Comparison of ENCODE assay signal across 7 cellular contexts in genomic region chr1:206374714-206375113, GRCh38.
DNase-seq lines count a peak whose midpoint lies in the region; ATAC-seq, FAIRE-seq and TF ChIP-seq lines count a peak whose summit lies in the region.
"Not testable (repeated sequence)": the region's sequence is repeated elsewhere in the genome, so short reads cannot be mapped to it uniquely, and the experiment has no call there.

No MANE protein-coding gene starts in this region.

- H3K14ac ChIP-seq in IMR-90 (replicated peaks; ENCODE audit: low read depth, low read length): not testable (repeated sequence)

- not testable (repeated sequence) for FAIRE-seq in pancreas (lab: Jason Lieb, UNC)

- H3K9me3 ChIP-seq in IMR-90 (ENCODE audit: control insufficient read depth, insufficient read depth, low read length); mucosa of descending colon; pancreas; upper lobe of right lung: not testable (repeated sequence)

- not testable (repeated sequence) for H3K4me3 ChIP-seq in IMR-90 (ENCODE audit: insufficient read depth, low read depth, low read length); mucosa of descending colon; pancreas; upper lobe of right lung

- not testable (repeated sequence) for H4K20me1 ChIP-seq in IMR-90 (ENCODE audit: insufficient read depth, low read length)

- dilution Hi-C loops in IMR-90 (cut with HindIII; ENCODE audit: low sequenced_read_pairs, unreplicated experiment): not testable (repeated sequence)

- H3K9me1 ChIP-seq in IMR-90 (ENCODE audit: insufficient read depth, low read length): not testable (repeated sequence)

- not testable (repeated sequence) for H3K36me3 ChIP-seq in IMR-90 (ENCODE audit: control insufficient read depth, insufficient read depth, low read length); mucosa of descending colon (ENCODE audit: low read depth); pancreas; upper lobe of right lung

- no CpG with 5 or more reads among the region's 5 CpGs for WGBS in IMR-90 (ENCODE audit: extremely low coverage in 2 of 2, insufficient read length in 1 of 2), 2 experiments
- no CpG with 5 or more reads among the region's 5 CpGs for WGBS in pancreas, 2 donors

- not testable (repeated sequence) for H4K8ac ChIP-seq in IMR-90 (ENCODE audit: low read depth in 2 of 2, low read length in 2 of 2)

- not testable (repeated sequence) for H2BK120ac ChIP-seq in IMR-90 (ENCODE audit: low read depth, low read length)

- not testable (repeated sequence) for TF ChIP-seq POLR2A in IMR-90 (IDR thresholded peaks at IDR 0.05; ENCODE audit: low read depth, low read length)

- POLR2A ChIA-PET in IMR-90 (lab: Charles Lee; ENCODE audit: unreplicated experiment): not testable (repeated sequence)

- not testable (repeated sequence) for BruUV-seq in IMR-90 (replicated peaks; lab: Mats Ljungman, UMichigan)

- TF ChIP-seq RAD21 in IMR-90 (IDR thresholded peaks at IDR 0.05; ENCODE audit: low read length): not testable (repeated sequence)

- H3K36me3 Mint-ChIP-seq in brain: peaks cover 15% of the 10 kb centered on the region

- not testable (repeated sequence) for H2BK20ac ChIP-seq in IMR-90 (ENCODE audit: low read depth, low read length)

- in situ Hi-C loops in IMR-90 (cut with MboI; ENCODE audit: low sequenced_read_pairs): not testable (repeated sequence)

- not testable (repeated sequence) for H3K56ac ChIP-seq in IMR-90 (ENCODE audit: extremely low read depth, insufficient read depth, low read length)

- not testable (repeated sequence) for H3K18ac ChIP-seq in IMR-90 (ENCODE audit: low read depth, low read length)

- H2BK5ac ChIP-seq in IMR-90 (ENCODE audit: low read depth, low read length, poor library complexity, severe bottlenecking): not testable (repeated sequence)

- not testable (repeated sequence) for H2BK15ac ChIP-seq in IMR-90 (ENCODE audit: low read depth, low read length)

- 0 out of 2 replicates have a peak, but pooled peaks have one; percentile 32 for ATAC-seq in IMR-90 (ENCODE audit: low read depth)
- ATAC-seq in Right ventricle myocardium superior (ENCODE audit: poor library complexity): peak; percentile 83
- ATAC-seq in left lobe of liver: peak; percentile 31
- ATAC-seq in mucosa of descending colon: peak; percentile 18
- ATAC-seq in pancreas: peak in 3 of 4 donors; percentile 36 to 76 (median 74)
- ATAC-seq in upper lobe of right lung: peak; percentile 81

- H4K91ac ChIP-seq in IMR-90 (ENCODE audit: insufficient read depth, low read depth, low read length): not testable (repeated sequence)

- not testable (repeated sequence) for H2AK5ac ChIP-seq in IMR-90 (ENCODE audit: low read depth, low read length)

- H3K27ac Mint-ChIP-seq in brain: peak overlapping the region in 3 of 5 experiments; percentile 77 to 88 (median 85)

- H3K27ac ChIP-seq in IMR-90 (ENCODE audit: insufficient read depth, low read length); pancreas; upper lobe of right lung: not testable (repeated sequence)

- not testable (repeated sequence) for H3K4me1 ChIP-seq in IMR-90 (ENCODE audit: control insufficient read depth, insufficient read depth, low read length); mucosa of descending colon (ENCODE audit: low read depth); pancreas; upper lobe of right lung

- H3K79me1 ChIP-seq in IMR-90 (ENCODE audit: low read depth in 1 of 2, low read length in 2 of 2): not testable (repeated sequence)

- intact Hi-C loops in IMR-90 (cut with micrococcal nuclease); Right ventricle myocardium superior (cut with DNase I); mucosa of descending colon (cut with DNase I, micrococcal nuclease); pancreas (cut with DNase I); upper lobe of right lung (cut with DNase I): not testable (repeated sequence)

- not testable (repeated sequence) for TF ChIP-seq CTCF in IMR-90 (conservative IDR thresholded peaks at IDR 0.05; ENCODE audit: low read depth, low read length); brain (conservative IDR thresholded peaks at IDR 0.05); mucosa of descending colon (IDR thresholded peaks at IDR 0.05); pancreas (IDR thresholded peaks at IDR 0.05); upper lobe of right lung (IDR thresholded peaks at IDR 0.05)

- not testable (repeated sequence) for H2AK9ac ChIP-seq in IMR-90 (replicated peaks; ENCODE audit: low read depth, low read length, poor library complexity)

- H3K9ac ChIP-seq in IMR-90 (ENCODE audit: low read depth, low read length): not testable (repeated sequence)

- peaks cover 0 to 12% (median 3%) of the 10 kb centered on the region in 5 experiments for H3K9me3 Mint-ChIP-seq in brain

- H3K23ac ChIP-seq in IMR-90 (ENCODE audit: low read depth, low read length): not testable (repeated sequence)

- H3K4me2 ChIP-seq in IMR-90 (ENCODE audit: low read depth, low read length): not testable (repeated sequence)

- not testable (repeated sequence) for H3K4me3 Mint-ChIP-seq in brain

- not testable (repeated sequence) for H3K4me1 Mint-ChIP-seq in brain

- not testable (repeated sequence) for H2AFZ ChIP-seq in IMR-90 (replicated peaks; ENCODE audit: low read length, poor library complexity)

- H4K5ac ChIP-seq in IMR-90 (ENCODE audit: low read depth, low read length): not testable (repeated sequence)

- not testable (repeated sequence) for H3K4ac ChIP-seq in IMR-90 (ENCODE audit: low read depth, low read length)

- not testable (repeated sequence) for DNase-seq in IMR-90; Right ventricle myocardium superior; left lobe of liver (ENCODE audit: low spot score); mucosa of descending colon; pancreas; upper lobe of right lung

- H3K27me3 ChIP-seq in IMR-90 (ENCODE audit: control insufficient read depth, insufficient read depth, low read length); pancreas; upper lobe of right lung: not testable (repeated sequence)

- CTCF ChIA-PET in IMR-90 (lab: Yijun Ruan, JAX): not testable (repeated sequence)

- H3K27me3 Mint-ChIP-seq in brain: not testable (repeated sequence)

Comparison
In these comparisons a context has a peak if more than half of its experiments do, and no peak if none do; other contexts are left out.
1. ATAC-seq: peak in every context shown above with its lines; median percentile 83 in Right ventricle myocardium superior; 81 in upper lobe of right lung; 74 in pancreas; 32 in IMR-90; 31 in left lobe of liver; 18 in mucosa of descending colon.